ENCODE assay signal across 22 cellular contexts in the genomic region with DNA sequence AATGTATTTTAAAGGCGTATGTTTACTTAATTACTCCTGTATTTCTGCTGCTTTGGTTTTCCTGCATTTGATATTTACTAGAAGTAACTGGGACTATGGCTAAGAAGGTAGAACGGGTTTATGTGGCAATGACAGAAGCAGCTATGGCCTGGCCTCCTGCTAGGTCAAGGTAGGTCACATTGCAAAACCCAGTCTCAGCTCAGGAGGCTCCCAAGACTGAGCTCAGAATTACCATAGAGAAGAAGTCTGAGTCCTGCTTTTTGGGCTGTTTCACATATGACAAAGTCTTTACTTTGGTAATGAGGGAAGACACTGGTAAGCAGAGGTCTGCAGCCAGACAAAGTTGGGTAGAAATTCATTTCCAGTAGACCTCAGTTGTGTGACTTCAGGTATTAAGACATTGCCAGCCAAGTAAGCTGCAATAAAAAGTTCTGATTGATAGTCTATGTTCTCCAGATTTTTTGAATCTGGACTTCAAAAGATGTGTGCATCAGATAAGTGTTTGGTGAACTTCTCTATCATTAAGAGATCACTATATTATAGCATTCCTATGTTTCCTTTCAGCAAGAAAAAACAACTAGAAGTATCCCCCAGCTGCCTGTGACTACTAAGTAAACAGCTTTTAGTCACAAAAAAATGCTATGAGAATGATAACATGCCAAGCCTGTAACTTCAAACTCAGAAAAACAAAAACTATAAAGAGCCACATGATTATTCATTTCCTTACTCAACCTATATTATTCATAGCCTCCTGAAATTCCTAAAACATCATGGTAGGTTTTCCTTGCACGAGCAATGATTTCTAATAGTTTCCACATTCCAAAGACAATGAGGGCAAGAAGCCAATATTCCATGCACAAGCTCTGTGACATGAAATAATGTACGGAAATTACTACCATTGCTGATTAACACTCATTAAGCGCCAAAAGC.
DNase-seq lines count a peak whose midpoint lies in the region; ATAC-seq and TF ChIP-seq lines count a peak whose summit lies in the region.
"Had no signal": no experiment of that assay in that cellular context is flagged by ENCODE, and none has a peak within 500 bp of the region (broad histone marks: within the 10 kb centered on the region; RNA-seq: fewer than 3 reads in every experiment).

No MANE protein-coding gene starts in this region.

- no peak for TF ChIP-seq CTCF in AG10803 (conservative IDR thresholded peaks at IDR 0.05; ENCODE audit: low read length)

- H3K4me3 Mint-ChIP-seq in effector memory CD8-positive, alpha-beta T cell = no peak overlapping the region
- H3K4me3 Mint-ChIP-seq: H9; T-helper 2 cell treated with Interferon-gamma antibody and Interleukin-4, amounts not matched to agents 5 μg/mL and 100 μg/mL, for 36 hours; WTC11 had no signal

- peaks cover 7% of the 10 kb centered on the region in 2 donors for H3K9me3 Mint-ChIP-seq in effector memory CD8-positive, alpha-beta T cell

- H3K4me1 Mint-ChIP-seq in effector memory CD8-positive, alpha-beta T cell (ENCODE audit: low read depth in 2 of 2) = no peaks in the 10 kb centered on the region
- H3K4me1 Mint-ChIP-seq: H9, WTC11 had no signal

- DNase-seq in AG10803 (ENCODE audit: low read depth) = peak; percentile 62
- peak; percentile 57 for DNase-seq in LHCN-M2 (ENCODE audit: low read depth)
- peak; percentile 97 for DNase-seq in dermis blood vessel endothelial cell
- peak; percentile 4 for DNase-seq in iris pigment epithelial cell (ENCODE audit: low read depth)
- no peak for DNase-seq in activated CD4-positive, CD25-positive, alpha-beta regulatory T cell treated with anti-CD3 and anti-CD28 coated beads, Interleukin-2, amount 50 U/mL, for 72 hours
- no peak for DNase-seq in effector memory CD8-positive, alpha-beta T cell
- DNase-seq in C1 segment of cervical spinal cord (lab: John Stamatoyannopoulos, UW) = no peak
- DNase-seq: ACHN; activated CD8-positive, alpha-beta memory T cell treated with anti-CD3 and anti-CD28 coated beads for 24 hours; central memory CD4-positive, alpha-beta T cell; effector CD4-positive, alpha-beta T cell; H9; left lung; NCI-H1092; NCI-H2081; NCI-H524 treated with DMSO at 0.1 percent for 48 hours; right lobe of liver had no signal

- H3K27me3 Mint-ChIP-seq in effector memory CD8-positive, alpha-beta T cell = no peaks in the 10 kb centered on the region

- H3K4me3 ChIP-seq in AG10803 (ENCODE audit: low read length) = no peak overlapping the region
- H3K4me3 ChIP-seq: K562, left lung, right lobe of liver, SJSA1 had no signal

- no peak overlapping the region for H3K27ac Mint-ChIP-seq in effector memory CD8-positive, alpha-beta T cell
- H3K27ac Mint-ChIP-seq: H9; T-helper 2 cell treated with Interferon-gamma antibody and Interleukin-4, amounts not matched to agents 5 μg/mL and 100 μg/mL, for 36 hours; WTC11 had no signal

- no peak for ATAC-seq in effector memory CD8-positive, alpha-beta T cell (replicated peaks)
- no peak for ATAC-seq in HG03460 (IDR thresholded peaks at IDR 0.05; ENCODE audit: unreplicated experiment)
- ATAC-seq: K562, left lung, WTC11 had no signal

- H3K36me3 Mint-ChIP-seq in effector memory CD8-positive, alpha-beta T cell (ENCODE audit: insufficient read depth) = no peaks in the 10 kb centered on the region
- H3K36me3 Mint-ChIP-seq: WTC11 had no signal

Comparison
In these comparisons a context has a peak if more than half of its experiments do, and no peak if none do; other contexts are left out.
1. DNase-seq: peak in AG10803 (single experiment), LHCN-M2 (single experiment), dermis blood vessel endothelial cell (single experiment) and iris pigment epithelial cell (single experiment); none in activated CD4-positive, CD25-positive, alpha-beta regulatory T cell treated with anti-CD3 and anti-CD28 coated beads, Interleukin-2, amount 50 U/mL, for 72 hours (single experiment), effector memory CD8-positive, alpha-beta T cell (0 of 3) and C1 segment of cervical spinal cord (0 of 14).